Comparison of ENCODE assay signal across 7 cellular contexts in genomic region chr20:2470051-2470431, GRCh38. TPM values are rescaled to one million over a fixed set of nuclear protein-coding genes. Genes with fewer than 3 reads are reported as not detected.
DNase-seq lines count a peak whose midpoint lies in the region; ATAC-seq and TF ChIP-seq lines count a peak whose summit lies in the region.

No MANE protein-coding gene starts in this region.

- no peaks in the 10 kb centered on the region for H3K9me3 ChIP-seq in mesodermal cell (ENCODE audit: control insufficient read depth, low read length)

- peak overlapping the region; percentile 92 for H3K27ac ChIP-seq in mesodermal cell (ENCODE audit: low read depth, low read length, severe bottlenecking)

- peaks cover 10% of the 10 kb centered on the region for H3K4me1 ChIP-seq in mesodermal cell (ENCODE audit: control insufficient read depth, insufficient read depth, low read length, poor library complexity, severe bottlenecking)

- H3K36me3 ChIP-seq in mesodermal cell (ENCODE audit: control insufficient read depth, insufficient read depth, low read length): peaks cover 41% of the 10 kb centered on the region

- DNase-seq in GM13977 (ENCODE audit: low spot score) (peak; percentile 76), NCI-H510A (lab: John Stamatoyannopoulos, UW) (peak; percentile 39)
- DNase-seq in activated CD4-positive, alpha-beta T cell treated with anti-CD3 and anti-CD28 coated beads, Interleukin-2, amount 50 U/mL, for 4 hours: peak; percentile 49 to 61
- peak; percentile 38 for DNase-seq in effector CD8-positive, alpha-beta T cell (lab: John Stamatoyannopoulos, UW)
- peak; percentile 27 to 35 for DNase-seq in stimulated activated CD8-positive, alpha-beta memory T cell treated with anti-CD3 and anti-CD28 coated beads, Interleukin-2, amount 100 ng/mL, for 1 hour (ENCODE audit: low read depth in 2 of 2)

- peak overlapping the region; percentile 91 for H3K4me3 ChIP-seq in mesodermal cell (ENCODE audit: extremely low read depth, insufficient read depth, low read length, poor library complexity, severe bottlenecking)

- TF ChIP-seq CTCF in GM13977 (IDR thresholded peaks at IDR 0.05; ENCODE audit: extremely low read depth, insufficient read depth, missing control alignments): no peak

- peak; percentile 31 for ATAC-seq in HG02938 (IDR thresholded peaks at IDR 0.05; ENCODE audit: unreplicated experiment)

- in situ Hi-C loops in GM13977 (cut with MboI; ENCODE audit: low pct_unique_long_range_greater_than_20kb, low sequenced_read_pairs, unreplicated experiment): no loop called here

- WGBS in mesodermal cell (ENCODE audit: insufficient coverage in 2 of 2), 2 experiments: 0% methylated on average over 15 to 16 of the region's 16 CpGs

RNA-seq across cellular contexts. Expression of gene SNRPB, which starts 0.5 kb away (rescaled TPM):
- polyA plus RNA-seq in mesodermal cell (2013, experiment 1 of 2): 349 TPM
- polyA plus RNA-seq in mesodermal cell (2013, experiment 2 of 2): 281 TPM

RNA-seq across cellular contexts. Expression of gene ZNF343, which starts 38.7 kb away (rescaled TPM):
- 7.2 TPM for polyA plus RNA-seq in mesodermal cell (2013, experiment 1 of 2)
- polyA plus RNA-seq in mesodermal cell (2013, experiment 2 of 2): 6.6 TPM

Comparison
In these comparisons a context has a peak if more than half of its experiments do, and no peak if none do; other contexts are left out.
1. Peak in every context shown above with its lines: DNase-seq, ATAC-seq, H3K4me3 ChIP-seq and H3K27ac ChIP-seq.